Comparison of ENCODE assay signal across 8 cellular contexts in genomic region chr3:135197856-135198255, GRCh38.
"Had no signal": no experiment of that assay in that cellular context is flagged by ENCODE, and none has a peak within 500 bp of the region (broad histone marks: within the 10 kb centered on the region; RNA-seq: fewer than 3 reads in every experiment).

No MANE protein-coding gene starts in this region.

- H2AFZ ChIP-seq: GM23338 had no signal

- ATAC-seq: GM23338 had no signal

- H3K4me2 ChIP-seq: GM23338 had no signal

- H3K9me3 Mint-ChIP-seq: GM23338, H9 had no signal

- H3K27ac ChIP-seq: HL-60 had no signal

- H3K4me1 Mint-ChIP-seq: GM23338, H9, IgD-negative memory B cell had no signal

- H3K4me3 ChIP-seq: GM23338 had no signal

- H3K36me3 Mint-ChIP-seq: IgD-negative memory B cell had no signal

- FAIRE-seq: H1, H54 had no signal

- H3K27ac Mint-ChIP-seq: GM23338, H9, IgD-negative memory B cell had no signal

- DNase-seq: H9, HCEC 1CT, KG1 had no signal

- H3K4me3 Mint-ChIP-seq: GM23338, H9, IgD-negative memory B cell had no signal
